21 cellular contexts compared by ENCODE assay signal in the genomic region with DNA sequence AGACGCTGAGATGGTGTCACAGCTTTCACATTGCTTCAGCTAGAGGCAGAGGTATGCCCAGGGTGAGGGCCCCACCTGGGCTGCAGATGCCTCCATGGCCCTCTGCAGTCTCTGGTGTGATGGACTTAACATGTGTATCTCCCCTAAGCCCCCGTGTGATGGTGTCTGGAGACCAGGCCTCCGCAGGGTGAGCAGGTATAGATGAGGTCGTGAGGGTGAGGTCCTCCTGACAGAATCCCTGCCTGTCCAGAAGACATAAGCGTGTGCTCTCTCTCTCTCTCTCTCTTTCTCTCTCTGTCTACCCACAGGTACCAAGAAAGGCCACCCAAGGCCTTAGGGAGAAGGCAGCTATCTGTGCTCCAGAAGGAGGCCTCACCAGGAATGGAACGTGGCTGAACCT. TPM values are rescaled to one million over a fixed set of nuclear protein-coding genes. Genes with fewer than 3 reads are reported as not detected.
"Had no signal": no experiment of that assay in that cellular context is flagged by ENCODE, and none has a peak within 500 bp of the region (broad histone marks: within the 10 kb centered on the region; RNA-seq: fewer than 3 reads in every experiment).

No MANE protein-coding gene starts in this region.

- H3K27ac ChIP-seq: brain microvascular endothelial cell, ovary, psoas muscle, right lobe of liver, thoracic aorta had no signal

- DNase-seq: activated B cell treated with CpG ODN at 0.5 μM for 24 hours; activated CD4-positive, alpha-beta T cell treated with anti-CD3 and anti-CD28 coated beads for 36 hours; activated CD4-positive, alpha-beta T cell treated with anti-CD3 and anti-CD28 coated beads, Interleukin-2, amount 50 U/mL, for 4 hours; activated gamma-delta T cell; brain microvascular endothelial cell; central memory CD4-positive, alpha-beta T cell; effector memory CD4-positive, alpha-beta T cell; foreskin melanocyte; naive B cell; psoas muscle; small intestine; stimulated activated CD4-positive, alpha-beta T cell treated with anti-CD3 and anti-CD28 coated beads, Interleukin-4, amount 100 ng/mL, for 1 hour; stimulated activated naive CD4-positive, alpha-beta T cell; T1000 had no signal

- H3K4me1 ChIP-seq: psoas muscle, right lobe of liver had no signal

- ATAC-seq: activated CD4-positive, alpha-beta T cell treated with anti-CD3 and anti-CD28 coated beads for 36 hours; activated naive CD4-positive, alpha-beta T cell treated with anti-CD3 and anti-CD28 coated beads, Interleukin-2, amount 50 U/mL, for 72 hours; esophagus mucosa; psoas muscle; right lobe of liver had no signal

- H3K4me3 ChIP-seq: ovary, psoas muscle, right lobe of liver, thoracic aorta had no signal

- H3K36me3 ChIP-seq: brain microvascular endothelial cell, ovary, right lobe of liver, thoracic aorta had no signal

- H3K9me3 ChIP-seq: ovary, psoas muscle, right lobe of liver, thoracic aorta had no signal

- H3K27me3 ChIP-seq: ovary, right lobe of liver had no signal

RNA-seq across cellular contexts. Expression of gene CPZ, which starts 50.9 kb away (rescaled TPM):
- total RNA-seq: activated B cell treated with CpG ODN at 0.5 μM for 24 hours; activated CD4-positive, alpha-beta T cell treated with anti-CD3 and anti-CD28 coated beads for 36 hours; activated naive CD4-positive, alpha-beta T cell treated with anti-CD3 and anti-CD28 coated beads, Interleukin-2, amount 50 U/mL, for 72 hours; activated T-helper 1 cell treated with anti-CD3 and anti-CD28 coated beads, Interleukin-12 subunit alpha, Interleukin-12 subunit beta, Interleukin-2, Interleukin-4 antibody, amounts not matched to agents 30 ng/mL and 10 ng/mL and 1 ng/mL, durations not matched to agents 14 hours and 24 hours and 36 hours; dermis microvascular lymphatic vessel endothelial cell; psoas muscle had no signal
